16 cellular contexts compared by ENCODE assay signal in genomic region chr9:115165233-115165632, GRCh38. TPM values are rescaled to one million over a fixed set of nuclear protein-coding genes. Genes with fewer than 3 reads are reported as not detected.
"Had no signal": no experiment of that assay in that cellular context is flagged by ENCODE, and none has a peak within 500 bp of the region (broad histone marks: within the 10 kb centered on the region; RNA-seq: fewer than 3 reads in every experiment).

No MANE protein-coding gene starts in this region.

- H3K4me3 Mint-ChIP-seq: activated B cell treated with CpG ODN at 0.5 μM for 24 hours; activated CD4-positive, alpha-beta T cell treated with anti-CD3 and anti-CD28 coated beads, Interleukin-2, amount 10 ng/mL, durations not matched to agents 24 days and 14 days; activated naive CD8-positive, alpha-beta T cell treated with anti-CD3 and anti-CD28 coated beads for 36 hours; activated T-cell treated with anti-CD3 and anti-CD28 coated beads, Interleukin-2, amount 50 U/mL, for 72 hours; memory B cell; natural killer cell treated with Interleukin-12 subunit alpha and Interleukin-12 subunit beta and Interleukin-15 and Interleukin-18, amount 100 ng/mL, for 72 hours; stimulated activated memory B cell treated with anti-CD40 and anti-IgM and Interleukin-4, amounts not matched to agents 10 μg/mL and 1 μg/mL and 100 μg/mL, for 72 hours had no signal

- H3K27me3 Mint-ChIP-seq: activated B cell treated with CpG ODN at 0.5 μM for 24 hours; stimulated activated memory B cell treated with anti-CD40 and anti-IgM and Interleukin-4, amounts not matched to agents 10 μg/mL and 1 μg/mL and 100 μg/mL, for 72 hours had no signal

- H3K4me3 ChIP-seq: gastrocnemius medialis had no signal

- DNase-seq: activated B cell treated with CpG ODN at 0.5 μM for 24 hours; activated CD4-positive, alpha-beta T cell treated with anti-CD3 and anti-CD28 coated beads, Interleukin-2, amount 10 ng/mL, durations not matched to agents 24 days and 14 days; activated CD8-positive, alpha-beta memory T cell treated with anti-CD3 and anti-CD28 coated beads, Interleukin-2, amount 50 U/mL, for 48 hours; activated gamma-delta T cell treated with Interleukin-2 at 50 U/mL for 16 hours; activated naive CD8-positive, alpha-beta T cell treated with anti-CD3 and anti-CD28 coated beads for 36 hours; activated T-cell treated with anti-CD3 and anti-CD28 coated beads, Interleukin-2, amount 50 U/mL, for 72 hours; cerebellar nuclear complex; effector CD8-positive, alpha-beta T cell; gastrocnemius medialis; retina had no signal

- H3K36me3 Mint-ChIP-seq: activated naive CD8-positive, alpha-beta T cell treated with anti-CD3 and anti-CD28 coated beads for 36 hours; memory B cell; natural killer cell treated with Interleukin-12 subunit alpha and Interleukin-12 subunit beta and Interleukin-15 and Interleukin-18, amount 100 ng/mL, for 72 hours; stimulated activated memory B cell treated with anti-CD40 and anti-IgM and Interleukin-4, amounts not matched to agents 10 μg/mL and 1 μg/mL and 100 μg/mL, for 72 hours had no signal

- H3K9me3 ChIP-seq: gastrocnemius medialis had no signal

- H3K4me1 Mint-ChIP-seq: activated B cell treated with CpG ODN at 0.5 μM for 24 hours; activated CD4-positive, alpha-beta T cell treated with anti-CD3 and anti-CD28 coated beads, Interleukin-2, amount 10 ng/mL, durations not matched to agents 24 days and 14 days; activated naive CD8-positive, alpha-beta T cell treated with anti-CD3 and anti-CD28 coated beads for 36 hours; memory B cell; stimulated activated memory B cell treated with anti-CD40 and anti-IgM and Interleukin-4, amounts not matched to agents 10 μg/mL and 1 μg/mL and 100 μg/mL, for 72 hours had no signal

- H3K27me3 ChIP-seq: gastrocnemius medialis had no signal

- H3K4me1 ChIP-seq: gastrocnemius medialis had no signal

- FAIRE-seq: endothelial cell of umbilical vein, TTC549 had no signal

- ATAC-seq: activated T-cell treated with anti-CD3 and anti-CD28 coated beads, Interleukin-2, amount 50 U/mL, for 72 hours; gastrocnemius medialis; natural killer cell treated with Interleukin-12 subunit alpha and Interleukin-12 subunit beta and Interleukin-15 and Interleukin-18, amount 100 ng/mL, for 72 hours; stimulated activated memory B cell treated with anti-CD40 and anti-IgM and Interleukin-4, amounts not matched to agents 10 μg/mL and 1 μg/mL and 100 μg/mL, for 72 hours had no signal

- H3K27ac ChIP-seq: gastrocnemius medialis had no signal

- H3K27ac Mint-ChIP-seq: activated B cell treated with CpG ODN at 0.5 μM for 24 hours; activated CD4-positive, alpha-beta T cell treated with anti-CD3 and anti-CD28 coated beads, Interleukin-2, amount 10 ng/mL, durations not matched to agents 24 days and 14 days; activated naive CD8-positive, alpha-beta T cell treated with anti-CD3 and anti-CD28 coated beads for 36 hours; activated T-cell treated with anti-CD3 and anti-CD28 coated beads, Interleukin-2, amount 50 U/mL, for 72 hours; memory B cell; natural killer cell treated with Interleukin-12 subunit alpha and Interleukin-12 subunit beta and Interleukin-15 and Interleukin-18, amount 100 ng/mL, for 72 hours; stimulated activated memory B cell treated with anti-CD40 and anti-IgM and Interleukin-4, amounts not matched to agents 10 μg/mL and 1 μg/mL and 100 μg/mL, for 72 hours had no signal

- H3K36me3 ChIP-seq: gastrocnemius medialis had no signal

RNA-seq across cellular contexts. Expression of gene TNC, which starts 47.3 kb away (rescaled TPM):
- total RNA-seq: activated B cell treated with CpG ODN at 0.5 μM for 24 hours; T-helper 2 cell treated with Interferon-gamma antibody and Interleukin-4, amounts not matched to agents 100 ng/mL and 5 ng/mL, for 36 hours had no signal
- polyA plus RNA-seq: endothelial cell of umbilical vein had no signal
